18 cellular contexts compared by ENCODE assay signal in genomic region chr5:159902444-159903121, GRCh38. TPM values are rescaled to one million over a fixed set of nuclear protein-coding genes. Genes with fewer than 3 reads are reported as not detected.
DNase-seq lines count a peak whose midpoint lies in the region; ATAC-seq, FAIRE-seq and TF ChIP-seq lines count a peak whose summit lies in the region.
"Had no signal": no experiment of that assay in that cellular context is flagged by ENCODE, and none has a peak within 500 bp of the region (broad histone marks: within the 10 kb centered on the region; RNA-seq: fewer than 3 reads in every experiment).

No MANE protein-coding gene starts in this region.

- POLR2A ChIA-PET in PC-3 (lab: Charles Lee; ENCODE audit: unreplicated experiment) = no interaction called here

- peaks cover 3% of the 10 kb centered on the region for H3F3A ChIP-seq in PC-3 (ENCODE audit: low read length, unreplicated experiment)

- no peak for FAIRE-seq in bronchial epithelial cell (lab: Jason Lieb, UNC)
- FAIRE-seq: islet of Langerhans had no signal

- peak overlapping the region; percentile 44 for H3K9ac ChIP-seq in PC-3 (ENCODE audit: low read length)

- no peaks in the 10 kb centered on the region for H3K9me3 ChIP-seq in PC-3 (ENCODE audit: low read length)
- H3K9me3 ChIP-seq: BE2C, gastrocnemius medialis, uterus had no signal

- DNase-seq in Calu3 = peak; percentile 79
- peak; percentile 92 for DNase-seq in PC-3
- peak; percentile 94 for DNase-seq in bronchial epithelial cell (ENCODE audit: low read depth)
- DNase-seq in left kidney (ENCODE audit: low read depth, low spot score) = peak; percentile 87
- DNase-seq in activated naive CD4-positive, alpha-beta T cell treated with anti-CD3 and anti-CD28 coated beads for 36 hours = no peak
- no peak for DNase-seq in RPMI8226
- DNase-seq in immature natural killer cell = no peak
- DNase-seq in NCI-H2171 treated with DMSO at 0.1 percent for 48 hours (lab: John Stamatoyannopoulos, UW) = no peak
- DNase-seq: activated CD4-positive, alpha-beta T cell treated with anti-CD3 and anti-CD28 coated beads, Interleukin-2, amount 50 U/mL, for 1 hour; aorta; BE2C; effector CD8-positive, alpha-beta T cell; gastrocnemius medialis; NCI-H446; T-helper 2 cell; uterus had no signal

- no TSS peak for BruUV-seq in Calu3 (replicated peaks; lab: Mats Ljungman, UMichigan)
- BruUV-seq in PC-3 (replicated peaks; lab: Mats Ljungman, UMichigan) = no TSS peak

- H3K27me3 ChIP-seq in PC-3 (ENCODE audit: low read length) (no peaks in the 10 kb centered on the region), bronchial epithelial cell (ENCODE audit: control insufficient read depth, insufficient read depth, low read length) (no peaks in the 10 kb centered on the region)
- H3K27me3 ChIP-seq: gastrocnemius medialis, uterus had no signal

- H2AFZ ChIP-seq in PC-3 (ENCODE audit: low read length) = peak overlapping the region; percentile 54

- H3K4me1 Mint-ChIP-seq in Calu3 (ENCODE audit: low read depth, unreplicated experiment) (peaks cover 51% of the 10 kb centered on the region), immature natural killer cell (no peaks in the 10 kb centered on the region)
- peaks cover 10% of the 10 kb centered on the region for H3K4me1 Mint-ChIP-seq in activated naive CD4-positive, alpha-beta T cell treated with anti-CD3 and anti-CD28 coated beads for 36 hours (ENCODE audit: low read depth)

- H3K36me3 ChIP-seq in PC-3 (ENCODE audit: low read depth, low read length) (no peaks in the 10 kb centered on the region), bronchial epithelial cell (ENCODE audit: control insufficient read depth, insufficient read depth, low read length) (no peaks in the 10 kb centered on the region)
- H3K36me3 ChIP-seq: BE2C, gastrocnemius medialis, uterus had no signal

- peak overlapping the region; percentile 70 for H3K4me2 ChIP-seq in PC-3 (ENCODE audit: low read length)

- H4K20me1 ChIP-seq in PC-3 (ENCODE audit: low read length) = no peaks in the 10 kb centered on the region

- H3K4me1 ChIP-seq in PC-3 (ENCODE audit: insufficient read depth, low read length) = peaks cover 81% of the 10 kb centered on the region
- H3K4me1 ChIP-seq: BE2C, gastrocnemius medialis, uterus had no signal

- no peaks in the 10 kb centered on the region for H3K79me2 ChIP-seq in PC-3 (ENCODE audit: low read length)

- H3K4me3 ChIP-seq in PC-3 (ENCODE audit: low read length) (no peak overlapping the region), bronchial epithelial cell (ENCODE audit: low read depth, low read length) (no peak overlapping the region)
- H3K4me3 ChIP-seq: gastrocnemius medialis, uterus had no signal

- CTCF ChIA-PET in Calu3 (lab: Charles Lee) = interaction anchor here (0.5 kb wide), 1 partner anchor 305 kb away, joined by 3 read pairs; no protein-coding TSS in a partner anchor
- CTCF ChIA-PET in PC-3 (lab: Charles Lee) = no interaction called here
- CTCF ChIA-PET in activated naive CD4-positive, alpha-beta T cell treated with anti-CD3 and anti-CD28 coated beads for 36 hours (lab: Charles Lee) = no interaction called here

- peak overlapping the region; percentile 91 for H3K27ac ChIP-seq in PC-3 (ENCODE audit: low read length)
- H3K27ac ChIP-seq: gastrocnemius medialis had no signal

- peaks cover 29% of the 10 kb centered on the region for H3K36me3 Mint-ChIP-seq in Calu3 (ENCODE audit: insufficient read depth, unreplicated experiment)
- no peaks in the 10 kb centered on the region for H3K36me3 Mint-ChIP-seq in activated naive CD4-positive, alpha-beta T cell treated with anti-CD3 and anti-CD28 coated beads for 36 hours (ENCODE audit: low read depth)
- no peaks in the 10 kb centered on the region for H3K36me3 Mint-ChIP-seq in immature natural killer cell

- H3K27me3 Mint-ChIP-seq in Calu3 (ENCODE audit: unreplicated experiment) (no peaks in the 10 kb centered on the region), immature natural killer cell (ENCODE audit: low read depth in 3 of 3) (peaks cover 4 to 8% (median 6%) of the 10 kb centered on the region in 3 donors)
- H3K27me3 Mint-ChIP-seq in activated naive CD4-positive, alpha-beta T cell treated with anti-CD3 and anti-CD28 coated beads for 36 hours (ENCODE audit: low read depth) = peaks cover 19% of the 10 kb centered on the region

- peak; percentile 49 for ATAC-seq in PC-3
- ATAC-seq: gastrocnemius medialis had no signal

- H3K9me3 Mint-ChIP-seq in Calu3 (ENCODE audit: low read depth, unreplicated experiment) = peaks cover 3% of the 10 kb centered on the region
- H3K9me3 Mint-ChIP-seq in activated naive CD4-positive, alpha-beta T cell treated with anti-CD3 and anti-CD28 coated beads for 36 hours = no peaks in the 10 kb centered on the region
- H3K9me3 Mint-ChIP-seq in immature natural killer cell = no peaks in the 10 kb centered on the region

- H3K27ac Mint-ChIP-seq in Calu3 (ENCODE audit: unreplicated experiment) (peak overlapping the region; percentile 93), immature natural killer cell (no peak overlapping the region)
- H3K27ac Mint-ChIP-seq in activated naive CD4-positive, alpha-beta T cell treated with anti-CD3 and anti-CD28 coated beads for 36 hours = no peak overlapping the region

- intact Hi-C loops in Calu3 (cut with micrococcal nuclease; ENCODE audit: unreplicated experiment) = no loop called here
- intact Hi-C loops in PC-3 (cut with micrococcal nuclease) = loop anchor here (5.0 to 10.0 kb wide), 3 partner anchors 75 to 568 kb away; partner anchors contain the start of gene IL12B
- intact Hi-C loops in activated naive CD4-positive, alpha-beta T cell treated with anti-CD3 and anti-CD28 coated beads for 36 hours (cut with micrococcal nuclease) = no loop called here

- TF ChIP-seq CTCF in Calu3 (IDR thresholded peaks at IDR 0.05; ENCODE audit: unreplicated experiment) (no peak), PC-3 (conservative IDR thresholded peaks at IDR 0.05; ENCODE audit: low read depth, low read length) (no peak), bronchial epithelial cell (IDR thresholded peaks at IDR 0.05; ENCODE audit: insufficient read depth, low read length, severe bottlenecking) (no peak)

- no peak overlapping the region for H3K4me3 Mint-ChIP-seq in Calu3 (ENCODE audit: low read depth, unreplicated experiment)
- H3K4me3 Mint-ChIP-seq in activated naive CD4-positive, alpha-beta T cell treated with anti-CD3 and anti-CD28 coated beads for 36 hours = no peak overlapping the region
- no peak overlapping the region for H3K4me3 Mint-ChIP-seq in immature natural killer cell

- no peaks in the 10 kb centered on the region for H3K9me2 ChIP-seq in PC-3 (replicated peaks; ENCODE audit: low read length)

RNA-seq across cellular contexts. Expression of gene ADRA1B, which starts 13.7 kb away (rescaled TPM):
- total RNA-seq in Calu3 (2022) (3.7 and 10.9 TPM in 2 replicates), PC-3 (2014; rRNA removed) (0.29 and 0.40 TPM in 2 replicates), bronchial epithelial cell (under 0.01 TPM in 1 of 2 replicates, not detected in the other)
- total RNA-seq in activated naive CD4-positive, alpha-beta T cell treated with anti-CD3 and anti-CD28 coated beads for 36 hours = not detected
- not detected for polyA plus RNA-seq in immature natural killer cell
- total RNA-seq: OCI-LY7 had no signal

Comparison
In these comparisons a context has a peak if more than half of its experiments do, and no peak if none do; other contexts are left out.
1. DNase-seq: peak in Calu3 (single experiment), PC-3 (single experiment), bronchial epithelial cell (single experiment) and left kidney (single experiment); none in activated naive CD4-positive, alpha-beta T cell treated with anti-CD3 and anti-CD28 coated beads for 36 hours (single experiment), RPMI8226 (single experiment), immature natural killer cell (0 of 3) and NCI-H2171 treated with DMSO at 0.1 percent for 48 hours (single experiment).